In genomic region chr16:27251561-27252205, GRCh38 we compare ENCODE assay signal across 1 cellular context.
TF ChIP-seq lines count a peak whose summit lies in the region.

No MANE protein-coding gene starts in this region.

TF ChIP-seq in IMR-90, 13 proteins besides CTCF, POLR2A, EP300 and RAD21:
- no peak for TF ChIP-seq RCOR1 (IDR thresholded peaks at IDR 0.05; ENCODE audit: insufficient replicate concordance, low read length)
- no peak for TF ChIP-seq MAFK (IDR thresholded peaks at IDR 0.05; ENCODE audit: low read depth, low read length)
- no peak for TF ChIP-seq CHD1 (IDR thresholded peaks at IDR 0.05; ENCODE audit: low read depth, low read length)
- no peak for TF ChIP-seq MXI1 (IDR thresholded peaks at IDR 0.05; ENCODE audit: borderline replicate concordance, low read depth, low read length)
- no peak for TF ChIP-seq FOS (IDR thresholded peaks at IDR 0.05; ENCODE audit: low read depth, low read length)
- TF ChIP-seq SMC3 (IDR thresholded peaks at IDR 0.05; ENCODE audit: low read depth, low read length) = no peak
- TF ChIP-seq RFX5 (IDR thresholded peaks at IDR 0.05; ENCODE audit: low read depth, low read length) = no peak
- no peak for TF ChIP-seq CEBPB (IDR thresholded peaks at IDR 0.05; ENCODE audit: low read depth, low read length)
- no peak for TF ChIP-seq BHLHE40 (IDR thresholded peaks at IDR 0.05; ENCODE audit: low read depth, low read length)
- no peak for TF ChIP-seq MAZ (IDR thresholded peaks at IDR 0.05; ENCODE audit: borderline replicate concordance, low read depth, low read length)
- no peak for TF ChIP-seq NFE2L2 (IDR thresholded peaks at IDR 0.05; ENCODE audit: low read depth, low read length)
- TF ChIP-seq ELK1 (IDR thresholded peaks at IDR 0.05; ENCODE audit: borderline replicate concordance, low read depth, low read length) = no peak
